Comparison of ENCODE assay signal across 13 cellular contexts in the genomic region with DNA sequence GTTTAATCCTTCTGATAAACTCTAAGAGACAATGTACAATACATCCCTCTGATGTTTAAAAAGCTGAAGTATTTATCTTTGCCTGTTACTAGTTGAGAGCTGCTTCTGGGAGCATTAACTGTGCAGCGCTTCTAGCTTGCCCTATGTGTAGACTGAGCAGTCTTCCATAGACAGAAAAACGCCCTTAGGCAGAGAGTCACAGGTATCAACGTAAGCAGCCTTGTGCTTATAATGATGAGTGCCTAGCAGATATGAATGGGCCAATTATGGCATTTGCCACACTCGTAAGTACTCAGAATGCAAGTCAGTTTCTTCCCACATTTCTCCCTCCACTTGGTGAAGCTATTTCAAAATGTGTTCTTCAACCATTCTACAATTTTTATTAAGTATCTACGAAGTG.
A peak's percentile ranks its signal among the peaks of the same experiment; 100 is the strongest.
DNase-seq lines count a peak whose midpoint lies in the region; ATAC-seq and TF ChIP-seq lines count a peak whose summit lies in the region.
"Had no signal": no experiment of that assay in that cellular context is flagged by ENCODE, and none has a peak within 500 bp of the region (broad histone marks: within the 10 kb centered on the region; RNA-seq: fewer than 3 reads in every experiment).

No MANE protein-coding gene starts in this region.

- H3K36me3 Mint-ChIP-seq in mesothelial cell of epicardium: no peaks in the 10 kb centered on the region
- H3K36me3 Mint-ChIP-seq: IgD-negative memory B cell had no signal

- H3K4me1 Mint-ChIP-seq in mesothelial cell of epicardium: no peaks in the 10 kb centered on the region

- no peak overlapping the region for H3K4me3 Mint-ChIP-seq in mesothelial cell of epicardium
- H3K4me3 Mint-ChIP-seq: CD4-positive, alpha-beta T cell; IgD-negative memory B cell had no signal

- in situ Hi-C loops in SK-MEL-5 (cut with HindIII; ENCODE audit: low pct_unique_long_range_greater_than_20kb, low sequenced_read_pairs): no loop called here

- no peaks in the 10 kb centered on the region for H3K9me3 Mint-ChIP-seq in mesothelial cell of epicardium
- H3K9me3 Mint-ChIP-seq: CD4-positive, alpha-beta T cell had no signal

- TF ChIP-seq CTCF in mesothelial cell of epicardium (IDR thresholded peaks at IDR 0.05; ENCODE audit: unreplicated experiment): no peak

- peak; percentile 27 for DNase-seq in NCI-H345 (lab: John Stamatoyannopoulos, UW)
- no peak for DNase-seq in NCI-H345 treated with DMSO at 0.1 percent for 48 hours (lab: John Stamatoyannopoulos, UW; ENCODE audit: unreplicated experiment)
- DNase-seq in NCI-H1436 treated with DMSO at 0.1 percent for 48 hours (lab: John Stamatoyannopoulos, UW): peak; percentile 12
- peak; percentile 93 for DNase-seq in SK-MEL-5 (ENCODE audit: low read depth, low spot score)
- DNase-seq in mesothelial cell of epicardium (ENCODE audit: low spot score in 2 of 2, unreplicated experiment in 2 of 2): no peak
- DNase-seq: ACHN; Caco-2; CD4-positive, alpha-beta T cell; GM23248; H7 had no signal

- H3K27ac Mint-ChIP-seq in mesothelial cell of epicardium: no peak overlapping the region
- H3K27ac Mint-ChIP-seq: CD4-positive, alpha-beta T cell; IgD-negative memory B cell had no signal

- H3K27me3 Mint-ChIP-seq in mesothelial cell of epicardium (ENCODE audit: low read depth): no peaks in the 10 kb centered on the region
- H3K27me3 Mint-ChIP-seq: CD4-positive, alpha-beta T cell; IgD-negative memory B cell had no signal

- no peak for ATAC-seq in HG03442 (IDR thresholded peaks at IDR 0.05; ENCODE audit: unreplicated experiment)
- ATAC-seq: HepG2 had no signal

Comparison
In these comparisons a context has a peak if more than half of its experiments do, and no peak if none do; other contexts are left out.
1. DNase-seq: peak in NCI-H345 (single experiment), NCI-H1436 treated with DMSO at 0.1 percent for 48 hours (single experiment) and SK-MEL-5 (single experiment); none in NCI-H345 treated with DMSO at 0.1 percent for 48 hours (single experiment) and mesothelial cell of epicardium (0 of 2).